In the genomic region with DNA sequence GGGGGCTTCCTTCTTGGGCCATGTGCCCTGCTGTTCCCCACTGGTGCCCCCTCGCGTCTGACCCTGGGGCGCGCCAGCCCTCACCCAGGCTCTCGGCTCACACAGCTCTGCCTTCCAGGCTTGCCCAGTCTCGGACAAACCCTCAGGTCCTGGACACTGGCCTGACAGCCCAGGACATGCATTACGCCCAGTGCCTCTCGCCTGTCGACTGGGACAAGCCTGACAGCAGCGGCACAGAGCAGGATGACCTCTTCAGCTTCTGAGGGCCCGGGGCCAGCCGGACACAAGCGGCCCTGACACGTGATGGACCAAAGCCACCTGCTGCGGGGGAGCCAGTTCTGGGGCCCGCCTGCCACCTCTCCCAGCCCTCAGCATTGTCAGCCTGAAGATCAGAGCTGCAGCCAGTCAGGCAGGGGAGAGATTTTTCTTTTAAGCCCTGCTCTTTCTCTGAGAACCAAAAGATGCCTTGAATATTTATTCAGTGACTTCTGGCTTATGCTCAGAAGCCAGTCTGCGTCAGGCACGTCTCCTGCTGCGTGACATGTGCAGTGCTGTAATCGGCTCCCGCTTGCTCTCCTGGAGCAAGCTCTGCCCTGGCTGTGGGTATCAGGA, we compare ENCODE assay signal across 1 cellular context.
A peak's percentile ranks its signal among the peaks of the same experiment; 100 is the strongest.
TF ChIP-seq lines count a peak whose summit lies in the region.

No MANE protein-coding gene starts in this region.

TF ChIP-seq in IMR-90, 13 proteins besides CTCF, POLR2A, EP300 and RAD21:
- TF ChIP-seq MAFK (IDR thresholded peaks at IDR 0.05; ENCODE audit: low read depth, low read length) (no peak), CEBPB (IDR thresholded peaks at IDR 0.05; ENCODE audit: low read depth, low read length) (peak; percentile 67), SMC3 (IDR thresholded peaks at IDR 0.05; ENCODE audit: low read depth, low read length) (peak; percentile 16; the same call in 1 of the 2 replicates), RCOR1 (IDR thresholded peaks at IDR 0.05; ENCODE audit: insufficient replicate concordance, low read length) (no peak), MXI1 (IDR thresholded peaks at IDR 0.05; ENCODE audit: borderline replicate concordance, low read depth, low read length) (peak; percentile 80), BHLHE40 (IDR thresholded peaks at IDR 0.05; ENCODE audit: low read depth, low read length) (peak; percentile 97)
